20 cellular contexts compared by ENCODE assay signal in genomic region chr3:128818186-128818787, GRCh38.
DNase-seq lines count a peak whose midpoint lies in the region; ATAC-seq and TF ChIP-seq lines count a peak whose summit lies in the region.
"Had no signal": no experiment of that assay in that cellular context is flagged by ENCODE, and none has a peak within 500 bp of the region (broad histone marks: within the 10 kb centered on the region; RNA-seq: fewer than 3 reads in every experiment).

No MANE protein-coding gene starts in this region.

- H3K27me3 Mint-ChIP-seq in activated CD8-positive, alpha-beta T cell treated with anti-CD3 and anti-CD28 coated beads for 36 hours = no peaks in the 10 kb centered on the region
- no peaks in the 10 kb centered on the region for H3K27me3 Mint-ChIP-seq in activated CD8-positive, alpha-beta T cell treated with anti-CD3 and anti-CD28 coated beads, Interleukin-2, amount 10 ng/mL, durations not matched to agents 7 days and 5 days (ENCODE audit: low read depth)
- H3K27me3 Mint-ChIP-seq in Calu3 (ENCODE audit: unreplicated experiment) = no peaks in the 10 kb centered on the region
- H3K27me3 Mint-ChIP-seq in memory B cell = no peaks in the 10 kb centered on the region
- H3K27me3 Mint-ChIP-seq in GM23338 (ENCODE audit: insufficient read depth, low read depth, poor library complexity) = no peaks in the 10 kb centered on the region
- H3K27me3 Mint-ChIP-seq: IgD-negative memory B cell had no signal

- no peak overlapping the region for H3K4me2 ChIP-seq in GM23338
- H3K4me2 ChIP-seq: BLaER1 had no signal

- H3K9me3 Mint-ChIP-seq in activated CD8-positive, alpha-beta T cell treated with anti-CD3 and anti-CD28 coated beads for 36 hours = no peaks in the 10 kb centered on the region
- H3K9me3 Mint-ChIP-seq in activated CD8-positive, alpha-beta T cell treated with anti-CD3 and anti-CD28 coated beads, Interleukin-2, amount 10 ng/mL, durations not matched to agents 7 days and 5 days (ENCODE audit: insufficient read depth) = no peaks in the 10 kb centered on the region
- no peaks in the 10 kb centered on the region for H3K9me3 Mint-ChIP-seq in Calu3 (ENCODE audit: low read depth, unreplicated experiment)
- H3K9me3 Mint-ChIP-seq in memory B cell = no peaks in the 10 kb centered on the region
- H3K9me3 Mint-ChIP-seq in GM23338 = no peaks in the 10 kb centered on the region
- H3K9me3 Mint-ChIP-seq: CD8-positive, alpha-beta T cell; IgD-negative memory B cell had no signal

- H3K4me3 ChIP-seq in GM23338 = no peak overlapping the region
- H3K4me3 ChIP-seq: BLaER1, HAP-1, MG63 had no signal

- H2AFZ ChIP-seq in GM23338 = no peak overlapping the region

- DNase-seq in activated CD8-positive, alpha-beta T cell treated with anti-CD3 and anti-CD28 coated beads for 36 hours = no peak
- no peak for DNase-seq in activated CD8-positive, alpha-beta T cell treated with anti-CD3 and anti-CD28 coated beads, Interleukin-2, amount 10 ng/mL, durations not matched to agents 7 days and 5 days
- no peak for DNase-seq in Calu3
- DNase-seq in memory B cell (ENCODE audit: low spot score in 2 of 2) = no peak
- no peak for DNase-seq in sciatic nerve (ENCODE audit: low spot score)
- no peak for DNase-seq in GM23338 (ENCODE audit: low spot score)
- DNase-seq: CD8-positive, alpha-beta T cell; Kasumi-1; MG63; NCI-H1048; NCI-H1436; NCI-H2029; NCI-H2171 treated with DMSO at 0.1 percent for 48 hours; NCI-H446 treated with DMSO at 0.1 percent for 48 hours had no signal

- BruUV-seq in Calu3 (replicated peaks; lab: Mats Ljungman, UMichigan) = no TSS peak

- CTCF ChIA-PET in activated CD8-positive, alpha-beta T cell treated with anti-CD3 and anti-CD28 coated beads for 36 hours (lab: Charles Lee) = interaction anchor here (1.9 kb wide), 1 partner anchor 27 kb away, joined by 5 read pairs; no protein-coding TSS in a partner anchor
- CTCF ChIA-PET in activated CD8-positive, alpha-beta T cell treated with anti-CD3 and anti-CD28 coated beads, Interleukin-2, amount 10 ng/mL, durations not matched to agents 7 days and 5 days (lab: Charles Lee) = no interaction called here
- CTCF ChIA-PET in Calu3 (lab: Charles Lee) = no interaction called here

- H3K36me3 Mint-ChIP-seq in activated CD8-positive, alpha-beta T cell treated with anti-CD3 and anti-CD28 coated beads for 36 hours (ENCODE audit: low read depth) = peaks cover 52% of the 10 kb centered on the region
- H3K36me3 Mint-ChIP-seq in activated CD8-positive, alpha-beta T cell treated with anti-CD3 and anti-CD28 coated beads, Interleukin-2, amount 10 ng/mL, durations not matched to agents 7 days and 5 days (ENCODE audit: low read depth) = peaks cover 49% of the 10 kb centered on the region
- H3K36me3 Mint-ChIP-seq in Calu3 (ENCODE audit: insufficient read depth, unreplicated experiment) = peaks cover 89% of the 10 kb centered on the region
- H3K36me3 Mint-ChIP-seq in memory B cell = peaks cover 34% of the 10 kb centered on the region
- peaks cover 51% of the 10 kb centered on the region for H3K36me3 Mint-ChIP-seq in GM23338 (ENCODE audit: low read depth)

- H3K27ac Mint-ChIP-seq in activated CD8-positive, alpha-beta T cell treated with anti-CD3 and anti-CD28 coated beads for 36 hours = peak overlapping the region; percentile 31
- no peak overlapping the region for H3K27ac Mint-ChIP-seq in activated CD8-positive, alpha-beta T cell treated with anti-CD3 and anti-CD28 coated beads, Interleukin-2, amount 10 ng/mL, durations not matched to agents 7 days and 5 days
- peak overlapping the region; percentile 16 for H3K27ac Mint-ChIP-seq in Calu3 (ENCODE audit: unreplicated experiment)
- peak overlapping the region; percentile 29 for H3K27ac Mint-ChIP-seq in memory B cell
- no peak overlapping the region for H3K27ac Mint-ChIP-seq in GM23338
- H3K27ac Mint-ChIP-seq: CD8-positive, alpha-beta T cell; IgD-negative memory B cell had no signal

- peaks cover 12% of the 10 kb centered on the region; the same call in 1 of the 2 replicates for H3K36me3 ChIP-seq in GM23338 (ENCODE audit: insufficient read depth)

- POLR2A ChIA-PET in activated CD8-positive, alpha-beta T cell treated with anti-CD3 and anti-CD28 coated beads for 36 hours (lab: Charles Lee) = no interaction called here
- POLR2A ChIA-PET in activated CD8-positive, alpha-beta T cell treated with anti-CD3 and anti-CD28 coated beads, Interleukin-2, amount 10 ng/mL, durations not matched to agents 7 days and 5 days (lab: Charles Lee) = no interaction called here

- H3K9me2 ChIP-seq in GM23338 (ENCODE audit: insufficient read depth) = no peaks in the 10 kb centered on the region

- ATAC-seq in activated CD8-positive, alpha-beta T cell treated with anti-CD3 and anti-CD28 coated beads for 36 hours = no peak
- no peak for ATAC-seq in activated CD8-positive, alpha-beta T cell treated with anti-CD3 and anti-CD28 coated beads, Interleukin-2, amount 10 ng/mL, durations not matched to agents 7 days and 5 days
- ATAC-seq in memory B cell (ENCODE audit: low read depth) (no peak), sciatic nerve (no peak), GM23338 (no peak)
- ATAC-seq: CD8-positive, alpha-beta T cell; Panc1 had no signal

- no peak for TF ChIP-seq CTCF in activated CD8-positive, alpha-beta T cell treated with anti-CD3 and anti-CD28 coated beads for 36 hours (IDR thresholded peaks at IDR 0.05)
- TF ChIP-seq CTCF in Calu3 (IDR thresholded peaks at IDR 0.05; ENCODE audit: unreplicated experiment) (no peak), GM23338 (conservative IDR thresholded peaks at IDR 0.05; ENCODE audit: low read depth in 2 of 2) (no peak)

- no peaks in the 10 kb centered on the region for H3K27me3 ChIP-seq in GM23338 (ENCODE audit: insufficient read depth)
- H3K27me3 ChIP-seq: BLaER1, MG63 had no signal

- H3K4me3 Mint-ChIP-seq in activated CD8-positive, alpha-beta T cell treated with anti-CD3 and anti-CD28 coated beads for 36 hours = no peak overlapping the region
- no peak overlapping the region for H3K4me3 Mint-ChIP-seq in activated CD8-positive, alpha-beta T cell treated with anti-CD3 and anti-CD28 coated beads, Interleukin-2, amount 10 ng/mL, durations not matched to agents 7 days and 5 days
- H3K4me3 Mint-ChIP-seq in Calu3 (ENCODE audit: low read depth, unreplicated experiment) (no peak overlapping the region), memory B cell (no peak overlapping the region), GM23338 (no peak overlapping the region)
- H3K4me3 Mint-ChIP-seq: CD8-positive, alpha-beta T cell; IgD-negative memory B cell had no signal

- H3K79me2 ChIP-seq in GM23338 (replicated peaks; ENCODE audit: insufficient read depth) = no peaks in the 10 kb centered on the region

- no peaks in the 10 kb centered on the region for H3F3A ChIP-seq in GM23338 (replicated peaks; ENCODE audit: low read depth)

- H4K20me1 ChIP-seq in GM23338 (replicated peaks; ENCODE audit: insufficient read depth) = peaks cover 5% of the 10 kb centered on the region
- H4K20me1 ChIP-seq: BLaER1 had no signal

- no peaks in the 10 kb centered on the region for H3K4me1 ChIP-seq in GM23338 (ENCODE audit: insufficient read depth)
- H3K4me1 ChIP-seq: HAP-1 had no signal

- H3K4me1 Mint-ChIP-seq in activated CD8-positive, alpha-beta T cell treated with anti-CD3 and anti-CD28 coated beads for 36 hours (ENCODE audit: low read depth) = peaks cover 10% of the 10 kb centered on the region
- no peaks in the 10 kb centered on the region for H3K4me1 Mint-ChIP-seq in activated CD8-positive, alpha-beta T cell treated with anti-CD3 and anti-CD28 coated beads, Interleukin-2, amount 10 ng/mL, durations not matched to agents 7 days and 5 days (ENCODE audit: low read depth)
- H3K4me1 Mint-ChIP-seq in Calu3 (ENCODE audit: low read depth, unreplicated experiment) = no peaks in the 10 kb centered on the region
- peaks cover 3% of the 10 kb centered on the region for H3K4me1 Mint-ChIP-seq in memory B cell
- no peaks in the 10 kb centered on the region for H3K4me1 Mint-ChIP-seq in GM23338

- H3K27ac ChIP-seq in angular gyrus (ENCODE audit: low read depth, low read length) (peak overlapping the region; percentile 29), GM23338 (ENCODE audit: low read depth) (no peak overlapping the region)
- H3K27ac ChIP-seq: BLaER1, HL-60 had no signal

- intact Hi-C loops in activated CD8-positive, alpha-beta T cell treated with anti-CD3 and anti-CD28 coated beads for 36 hours (cut with micrococcal nuclease) = no loop called here
- intact Hi-C loops in Calu3 (cut with micrococcal nuclease; ENCODE audit: unreplicated experiment) (no loop called here), sciatic nerve (cut with DNase I) (no loop called here)

TF ChIP-seq in GM23338, 12 proteins besides CTCF, POLR2A, EP300 and RAD21:
- no peak for TF ChIP-seq EZH2phosphoT487 (IDR thresholded peaks at IDR 0.05; ENCODE audit: unreplicated experiment)
- TF ChIP-seq POLR2AphosphoS5 (IDR thresholded peaks at IDR 0.05; ENCODE audit: low read depth) = no peak

Comparison
In these comparisons a context has a peak if more than half of its experiments do, and no peak if none do; other contexts are left out.
1. H3K27ac Mint-ChIP-seq: peak in activated CD8-positive, alpha-beta T cell treated with anti-CD3 and anti-CD28 coated beads for 36 hours (single experiment), Calu3 (single experiment) and memory B cell (single experiment); none in activated CD8-positive, alpha-beta T cell treated with anti-CD3 and anti-CD28 coated beads, Interleukin-2, amount 10 ng/mL, durations not matched to agents 7 days and 5 days (single experiment) and GM23338 (single experiment).